ENCODE assay signal across 1 cellular context in the genomic region with DNA sequence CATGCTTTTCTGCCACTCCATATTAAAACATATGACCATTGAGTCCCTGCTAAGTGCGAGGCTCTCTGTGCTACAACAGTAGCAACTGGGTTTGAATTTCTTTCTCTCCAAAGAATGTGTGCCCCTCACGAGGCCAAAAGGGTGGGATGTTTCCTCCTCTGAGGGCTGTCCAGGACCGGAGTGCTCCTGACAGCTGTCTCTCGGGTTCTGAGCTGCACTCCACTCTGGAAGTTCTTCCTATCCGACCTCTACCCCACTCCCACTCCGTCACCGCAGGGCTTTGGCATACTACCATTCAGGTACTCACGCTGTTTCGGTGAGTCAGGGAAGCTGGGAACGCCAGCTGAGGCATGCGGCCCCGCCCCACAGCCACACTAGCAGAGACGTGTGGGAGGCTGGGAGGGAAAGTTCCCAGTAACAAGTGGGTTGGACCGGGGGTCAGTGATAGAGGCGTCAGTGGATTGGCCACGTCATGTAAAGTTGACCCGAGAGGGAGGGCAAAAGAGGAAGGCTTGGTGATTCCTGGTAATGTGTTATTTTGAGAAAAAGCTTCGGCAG.
A peak's percentile ranks its signal among the peaks of the same experiment; 100 is the strongest.
TF ChIP-seq lines count a peak whose summit lies in the region.

No MANE protein-coding gene starts in this region.

TF ChIP-seq in K562, 482 proteins besides CTCF, POLR2A, EP300 and RAD21 (continued from another document and continues in another):
- TF ChIP-seq ID3 (CRISPR knock-in tag; IDR thresholded peaks at IDR 0.05) (no peak), ID3 (tag; IDR thresholded peaks at IDR 0.05) (no peak), KLF6 (CRISPR knock-in tag; IDR thresholded peaks at IDR 0.05; ENCODE audit: borderline replicate concordance) (no peak), NELFE (IDR thresholded peaks at IDR 0.05; ENCODE audit: insufficient read depth, insufficient read length) (no peak), PHF21A (IDR thresholded peaks at IDR 0.05; ENCODE audit: borderline replicate concordance, low read depth) (no peak), BRD4 (IDR thresholded peaks at IDR 0.05) (no peak), ZNF175 (CRISPR knock-in tag; IDR thresholded peaks at IDR 0.05; ENCODE audit: low read depth) (no peak), GTF2E2 (tag; IDR thresholded peaks at IDR 0.05) (0 out of 2 replicates have a peak, but pooled peaks have one; percentile 13), ZNF280A (IDR thresholded peaks at IDR 0.05; ENCODE audit: low read depth, partially characterized antibody) (no peak), ZNF644 (tag; IDR thresholded peaks at IDR 0.05; ENCODE audit: low read depth) (no peak), ZNF133 (CRISPR knock-in tag; IDR thresholded peaks at IDR 0.05) (no peak), SAFB2 (IDR thresholded peaks at IDR 0.05; ENCODE audit: borderline replicate concordance, low read depth, low read length, severe bottlenecking) (no peak), ZEB2 (IDR thresholded peaks at IDR 0.05) (no peak; the same call in 1 of the 2 replicates), BRCA1 (IDR thresholded peaks at IDR 0.05) (no peak), BRCA1 (CRISPR knock-in tag; IDR thresholded peaks at IDR 0.05) (no peak), ZNF143 (CRISPR knock-in tag; IDR thresholded peaks at IDR 0.05) (no peak; the same call in 1 of the 2 replicates), CBX8 (IDR thresholded peaks at IDR 0.05; ENCODE audit: borderline replicate concordance, extremely low read depth, low read depth, low read length, poor library complexity, severe bottlenecking) (no peak), RBM22 (IDR thresholded peaks at IDR 0.05; ENCODE audit: low read depth, low read length, poor library complexity, severe bottlenecking) (no peak), CAMTA2 (CRISPR knock-in tag; conservative IDR thresholded peaks at IDR 0.05) (no peak), ELK3 (CRISPR knock-in tag; IDR thresholded peaks at IDR 0.05) (no peak), NFIX (CRISPR knock-in tag; IDR thresholded peaks at IDR 0.05; ENCODE audit: low read depth) (no peak), HIVEP1 (CRISPR knock-in tag; IDR thresholded peaks at IDR 0.05) (no peak), ELF1 (tag; IDR thresholded peaks at IDR 0.05) (no peak), SIRT6 (IDR thresholded peaks at IDR 0.05; ENCODE audit: low read depth, low read length) (no peak), MIER1 (IDR thresholded peaks at IDR 0.05; ENCODE audit: low read depth) (no peak), EHMT2 (IDR thresholded peaks at IDR 0.05) (no peak), EWSR1 (IDR thresholded peaks at IDR 0.05; ENCODE audit: borderline replicate concordance, low read depth, partially characterized antibody) (no peak), RBM25 (IDR thresholded peaks at IDR 0.05; ENCODE audit: low read depth, low read length, severe bottlenecking) (no peak), ZNF121 (CRISPR knock-in tag; conservative IDR thresholded peaks at IDR 0.05) (no peak), ZNF263 (CRISPR knock-in tag; IDR thresholded peaks at IDR 0.05; ENCODE audit: borderline replicate concordance) (no peak), TEAD4 (IDR thresholded peaks at IDR 0.05; ENCODE audit: low read length) (peak; percentile 47; the same call in 1 of the 2 replicates), TEAD4 (CRISPR knock-in tag; IDR thresholded peaks at IDR 0.05; ENCODE audit: borderline replicate concordance) (no peak), ELK1 (CRISPR knock-in tag; IDR thresholded peaks at IDR 0.05) (no peak), ZNF239 (CRISPR knock-in tag; IDR thresholded peaks at IDR 0.05) (no peak), POU5F1 (IDR thresholded peaks at IDR 0.05; ENCODE audit: borderline replicate concordance, low read depth, low read length, partially characterized antibody) (no peak), ZC3H4 (CRISPR knock-in tag; IDR thresholded peaks at IDR 0.05; ENCODE audit: borderline replicate concordance) (no peak), ZNF124 (CRISPR knock-in tag; IDR thresholded peaks at IDR 0.05) (no peak), SP1 (CRISPR knock-in tag; IDR thresholded peaks at IDR 0.05) (no peak), FOSL1 (tag; conservative IDR thresholded peaks at IDR 0.05) (peak; percentile 84), ESRRA (IDR thresholded peaks at IDR 0.05; ENCODE audit: borderline replicate concordance, low read depth) (no peak; the same call in 1 of the 2 replicates), ZZZ3 (IDR thresholded peaks at IDR 0.05) (no peak), DMBX1 (CRISPR knock-in tag; IDR thresholded peaks at IDR 0.05; ENCODE audit: borderline replicate concordance) (no peak), POLR2AphosphoS5 (IDR thresholded peaks at IDR 0.05; ENCODE audit: control insufficient read depth, insufficient read depth, low read depth, low read length) (no peak), CBX2 (IDR thresholded peaks at IDR 0.05; ENCODE audit: insufficient read depth, low read length, poor library complexity, severe bottlenecking) (no peak), ATF6 (CRISPR knock-in tag; IDR thresholded peaks at IDR 0.05) (no peak), HOXB6 (CRISPR knock-in tag; IDR thresholded peaks at IDR 0.05; ENCODE audit: borderline replicate concordance) (no peak)
- TF ChIP-seq, protein P1, sequence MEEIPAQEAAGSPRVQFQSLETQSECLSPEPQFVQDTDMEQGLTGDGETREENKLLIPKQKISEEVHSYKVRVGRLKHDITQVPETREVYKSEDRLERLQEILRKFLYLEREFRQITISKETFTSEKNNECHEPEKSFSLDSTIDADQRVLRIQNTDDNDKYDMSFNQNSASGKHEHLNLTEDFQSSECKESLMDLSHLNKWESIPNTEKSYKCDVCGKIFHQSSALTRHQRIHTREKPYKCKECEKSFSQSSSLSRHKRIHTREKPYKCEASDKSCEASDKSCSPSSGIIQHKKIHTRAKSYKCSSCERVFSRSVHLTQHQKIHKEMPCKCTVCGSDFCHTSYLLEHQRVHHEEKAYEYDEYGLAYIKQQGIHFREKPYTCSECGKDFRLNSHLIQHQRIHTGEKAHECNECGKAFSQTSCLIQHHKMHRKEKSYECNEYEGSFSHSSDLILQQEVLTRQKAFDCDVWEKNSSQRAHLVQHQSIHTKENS (CRISPR knock-in tag; IDR thresholded peaks at IDR 0.05): no peak
- TF ChIP-seq, protein P2, sequence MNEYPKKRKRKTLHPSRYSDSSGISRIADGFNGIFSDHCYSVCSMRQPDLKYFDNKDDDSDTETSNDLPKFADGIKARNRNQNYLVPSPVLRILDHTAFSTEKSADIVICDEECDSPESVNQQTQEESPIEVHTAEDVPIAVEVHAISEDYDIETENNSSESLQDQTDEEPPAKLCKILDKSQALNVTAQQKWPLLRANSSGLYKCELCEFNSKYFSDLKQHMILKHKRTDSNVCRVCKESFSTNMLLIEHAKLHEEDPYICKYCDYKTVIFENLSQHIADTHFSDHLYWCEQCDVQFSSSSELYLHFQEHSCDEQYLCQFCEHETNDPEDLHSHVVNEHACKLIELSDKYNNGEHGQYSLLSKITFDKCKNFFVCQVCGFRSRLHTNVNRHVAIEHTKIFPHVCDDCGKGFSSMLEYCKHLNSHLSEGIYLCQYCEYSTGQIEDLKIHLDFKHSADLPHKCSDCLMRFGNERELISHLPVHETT (CRISPR knock-in tag; conservative IDR thresholded peaks at IDR 0.05 in 1 of 2, IDR thresholded peaks at IDR 0.05 in 1 of 2): no peak; a peak in 1 of 4 replicates
- TF ChIP-seq, protein P3, sequence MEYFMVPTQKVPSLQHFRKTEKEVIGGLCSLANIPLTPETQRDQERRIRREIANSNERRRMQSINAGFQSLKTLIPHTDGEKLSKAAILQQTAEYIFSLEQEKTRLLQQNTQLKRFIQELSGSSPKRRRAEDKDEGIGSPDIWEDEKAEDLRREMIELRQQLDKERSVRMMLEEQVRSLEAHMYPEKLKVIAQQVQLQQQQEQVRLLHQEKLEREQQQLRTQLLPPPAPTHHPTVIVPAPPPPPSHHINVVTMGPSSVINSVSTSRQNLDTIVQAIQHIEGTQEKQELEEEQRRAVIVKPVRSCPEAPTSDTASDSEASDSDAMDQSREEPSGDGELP (CRISPR knock-in tag; IDR thresholded peaks at IDR 0.05; ENCODE audit: borderline replicate concordance): peak; percentile 98
- TF ChIP-seq, protein P4, sequence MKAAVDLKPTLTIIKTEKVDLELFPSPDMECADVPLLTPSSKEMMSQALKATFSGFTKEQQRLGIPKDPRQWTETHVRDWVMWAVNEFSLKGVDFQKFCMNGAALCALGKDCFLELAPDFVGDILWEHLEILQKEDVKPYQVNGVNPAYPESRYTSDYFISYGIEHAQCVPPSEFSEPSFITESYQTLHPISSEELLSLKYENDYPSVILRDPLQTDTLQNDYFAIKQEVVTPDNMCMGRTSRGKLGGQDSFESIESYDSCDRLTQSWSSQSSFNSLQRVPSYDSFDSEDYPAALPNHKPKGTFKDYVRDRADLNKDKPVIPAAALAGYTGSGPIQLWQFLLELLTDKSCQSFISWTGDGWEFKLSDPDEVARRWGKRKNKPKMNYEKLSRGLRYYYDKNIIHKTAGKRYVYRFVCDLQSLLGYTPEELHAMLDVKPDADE (conservative IDR thresholded peaks at IDR 0.05; ENCODE audit: control insufficient read depth, low read depth, low read length): no peak; the same call in 1 of the 2 replicates
- TF ChIP-seq, protein P5, sequence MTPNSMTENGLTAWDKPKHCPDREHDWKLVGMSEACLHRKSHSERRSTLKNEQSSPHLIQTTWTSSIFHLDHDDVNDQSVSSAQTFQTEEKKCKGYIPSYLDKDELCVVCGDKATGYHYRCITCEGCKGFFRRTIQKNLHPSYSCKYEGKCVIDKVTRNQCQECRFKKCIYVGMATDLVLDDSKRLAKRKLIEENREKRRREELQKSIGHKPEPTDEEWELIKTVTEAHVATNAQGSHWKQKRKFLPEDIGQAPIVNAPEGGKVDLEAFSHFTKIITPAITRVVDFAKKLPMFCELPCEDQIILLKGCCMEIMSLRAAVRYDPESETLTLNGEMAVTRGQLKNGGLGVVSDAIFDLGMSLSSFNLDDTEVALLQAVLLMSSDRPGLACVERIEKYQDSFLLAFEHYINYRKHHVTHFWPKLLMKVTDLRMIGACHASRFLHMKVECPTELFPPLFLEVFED (CRISPR knock-in tag; conservative IDR thresholded peaks at IDR 0.05): no peak
- TF ChIP-seq, protein P6, sequence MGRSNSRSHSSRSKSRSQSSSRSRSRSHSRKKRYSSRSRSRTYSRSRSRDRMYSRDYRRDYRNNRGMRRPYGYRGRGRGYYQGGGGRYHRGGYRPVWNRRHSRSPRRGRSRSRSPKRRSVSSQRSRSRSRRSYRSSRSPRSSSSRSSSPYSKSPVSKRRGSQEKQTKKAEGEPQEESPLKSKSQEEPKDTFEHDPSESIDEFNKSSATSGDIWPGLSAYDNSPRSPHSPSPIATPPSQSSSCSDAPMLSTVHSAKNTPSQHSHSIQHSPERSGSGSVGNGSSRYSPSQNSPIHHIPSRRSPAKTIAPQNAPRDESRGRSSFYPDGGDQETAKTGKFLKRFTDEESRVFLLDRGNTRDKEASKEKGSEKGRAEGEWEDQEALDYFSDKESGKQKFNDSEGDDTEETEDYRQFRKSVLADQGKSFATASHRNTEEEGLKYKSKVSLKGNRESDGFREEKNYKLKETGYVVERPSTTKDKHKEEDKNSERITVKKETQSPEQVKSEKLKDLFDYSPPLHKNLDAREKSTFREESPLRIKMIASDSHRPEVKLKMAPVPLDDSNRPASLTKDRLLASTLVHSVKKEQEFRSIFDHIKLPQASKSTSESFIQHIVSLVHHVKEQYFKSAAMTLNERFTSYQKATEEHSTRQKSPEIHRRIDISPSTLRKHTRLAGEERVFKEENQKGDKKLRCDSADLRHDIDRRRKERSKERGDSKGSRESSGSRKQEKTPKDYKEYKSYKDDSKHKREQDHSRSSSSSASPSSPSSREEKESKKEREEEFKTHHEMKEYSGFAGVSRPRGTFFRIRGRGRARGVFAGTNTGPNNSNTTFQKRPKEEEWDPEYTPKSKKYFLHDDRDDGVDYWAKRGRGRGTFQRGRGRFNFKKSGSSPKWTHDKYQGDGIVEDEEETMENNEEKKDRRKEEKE (IDR thresholded peaks at IDR 0.05; ENCODE audit: borderline replicate concordance in 1 of 2, control insufficient read depth in 1 of 2, low read depth in 2 of 2, low read length in 1 of 2): no peak
